26 cellular contexts compared by ENCODE assay signal in the genomic region with DNA sequence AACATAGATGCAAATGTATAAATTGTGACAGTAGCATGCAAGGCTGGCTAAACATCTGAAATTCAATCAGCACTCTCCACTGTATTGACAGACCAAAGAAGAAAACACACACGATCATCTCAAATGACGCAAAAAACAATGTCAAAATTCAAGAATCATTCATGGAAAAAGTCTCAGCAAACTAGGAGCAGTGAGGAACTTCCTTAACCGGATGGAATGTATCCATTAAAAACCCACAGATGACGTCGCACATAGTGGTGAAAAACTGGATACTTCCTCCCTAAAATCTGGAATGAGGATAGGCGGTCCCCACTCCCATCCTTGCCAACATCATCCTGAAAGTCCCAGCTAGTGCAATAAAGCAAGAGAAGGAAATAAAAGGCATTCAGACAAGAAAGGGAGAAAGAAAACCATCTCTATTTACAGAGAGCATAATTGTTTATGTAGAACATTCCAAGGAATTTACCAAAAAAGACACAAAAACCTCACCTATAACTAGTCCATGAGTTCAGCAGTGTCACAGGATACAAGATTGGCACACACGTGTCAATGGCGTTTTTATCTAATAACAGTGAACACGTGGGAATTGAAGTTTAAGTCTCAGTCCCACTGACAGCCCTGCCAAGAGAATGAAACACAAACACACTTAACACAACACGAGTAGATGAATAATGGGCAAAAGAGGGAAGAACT.
"Had no signal": no experiment of that assay in that cellular context is flagged by ENCODE, and none has a peak within 500 bp of the region (broad histone marks: within the 10 kb centered on the region; RNA-seq: fewer than 3 reads in every experiment).

No MANE protein-coding gene starts in this region.

- H2AFZ ChIP-seq: parathyroid adenoma had no signal

- H3K27ac ChIP-seq: ovary, parathyroid adenoma, psoas muscle, right lobe of liver, sigmoid colon, stomach, tibial artery, transverse colon, upper lobe of right lung, uterus had no signal

- H3K79me2 ChIP-seq: parathyroid adenoma had no signal

- FAIRE-seq: small intestine had no signal

- H3K9ac ChIP-seq: parathyroid adenoma had no signal

- H3K27ac Mint-ChIP-seq: naive thymus-derived CD8-positive, alpha-beta T cell; natural killer cell treated with Interleukin-12 subunit alpha and Interleukin-12 subunit beta and Interleukin-15 and Interleukin-18, amount 100 ng/mL, for 72 hours; nephron progenitor cell; progenitor cell of endocrine pancreas; stimulated activated effector memory CD8-positive, alpha-beta T cell treated with anti-CD3 and anti-CD28 coated beads, Interleukin-12 subunit alpha, Interleukin-12 subunit beta, amount 100 ng/mL, for 72 hours; stimulated activated naive B cell treated with anti-CD40 and anti-IgM and Interleukin-4, amounts not matched to agents 10 μg/mL and 1 μg/mL and 100 μg/mL, for 72 hours; stimulated activated naive CD8-positive, alpha-beta T cell treated with anti-CD3 and anti-CD28 coated beads, Interleukin-15, Interleukin-2, amounts not matched to agents 100 ng/mL and 50 ng/mL, for 24 hours; type B pancreatic cell had no signal

- H3K4me3 ChIP-seq: ovary, psoas muscle, right lobe of liver, sigmoid colon, stomach, tibial artery, transverse colon, upper lobe of right lung, uterus had no signal

- DNase-seq: nephron progenitor cell; occipital lobe; ovary; psoas muscle; right cardiac atrium; small intestine; stimulated activated CD4-positive, alpha-beta T cell treated with anti-CD3 and anti-CD28 coated beads, Interleukin-15, amount 100 ng/mL, for 24 hours; stimulated activated CD4-positive, alpha-beta T cell treated with anti-CD3 and anti-CD28 coated beads, Interleukin-2, amount 100 ng/mL, for 48 hours; stimulated activated CD4-positive, alpha-beta T cell treated with anti-CD3 and anti-CD28 coated beads, Interleukin-4, amount 100 ng/mL, for 24 hours; stimulated activated naive B cell treated with anti-CD40 and anti-IgM and Interleukin-4, amounts not matched to agents 10 μg/mL and 1 μg/mL and 100 μg/mL, for 72 hours; stimulated activated naive CD4-positive, alpha-beta T cell treated with Interleukin-2 at 50 U/mL for 16 hours; transverse colon; upper lobe of right lung; uterus had no signal

- H3K36me3 Mint-ChIP-seq: naive thymus-derived CD8-positive, alpha-beta T cell; natural killer cell treated with Interleukin-12 subunit alpha and Interleukin-12 subunit beta and Interleukin-15 and Interleukin-18, amount 100 ng/mL, for 72 hours; stimulated activated effector memory CD8-positive, alpha-beta T cell treated with anti-CD3 and anti-CD28 coated beads, Interleukin-12 subunit alpha, Interleukin-12 subunit beta, amount 100 ng/mL, for 72 hours; stimulated activated naive B cell treated with anti-CD40 and anti-IgM and Interleukin-4, amounts not matched to agents 10 μg/mL and 1 μg/mL and 100 μg/mL, for 72 hours; type B pancreatic cell had no signal

- H3K36me3 ChIP-seq: ovary, right lobe of liver, sigmoid colon, stomach, tibial artery, transverse colon, upper lobe of right lung, uterus had no signal

- H3K4me1 ChIP-seq: parathyroid adenoma, psoas muscle, right lobe of liver, sigmoid colon, stomach, tibial artery, transverse colon, upper lobe of right lung, uterus had no signal

- H3K4me1 Mint-ChIP-seq: nephron progenitor cell had no signal

- H3K9me3 ChIP-seq: ovary, psoas muscle, right lobe of liver, sigmoid colon, stomach, tibial artery, transverse colon, upper lobe of right lung, uterus had no signal

- H3K4me3 Mint-ChIP-seq: natural killer cell treated with Interleukin-12 subunit alpha and Interleukin-12 subunit beta and Interleukin-15 and Interleukin-18, amount 100 ng/mL, for 72 hours; nephron progenitor cell; neural crest cell; stimulated activated effector memory CD8-positive, alpha-beta T cell treated with anti-CD3 and anti-CD28 coated beads, Interleukin-12 subunit alpha, Interleukin-12 subunit beta, amount 100 ng/mL, for 72 hours; stimulated activated naive B cell treated with anti-CD40 and anti-IgM and Interleukin-4, amounts not matched to agents 10 μg/mL and 1 μg/mL and 100 μg/mL, for 72 hours; stimulated activated naive CD8-positive, alpha-beta T cell treated with anti-CD3 and anti-CD28 coated beads, Interleukin-15, Interleukin-2, amounts not matched to agents 100 ng/mL and 50 ng/mL, for 24 hours; type B pancreatic cell had no signal

- ATAC-seq: natural killer cell treated with Interleukin-12 subunit alpha and Interleukin-12 subunit beta and Interleukin-15 and Interleukin-18, amount 100 ng/mL, for 72 hours; psoas muscle; right cardiac atrium; right lobe of liver; stimulated activated effector memory CD8-positive, alpha-beta T cell treated with anti-CD3 and anti-CD28 coated beads, Interleukin-12 subunit alpha, Interleukin-12 subunit beta, amount 100 ng/mL, for 72 hours; stimulated activated naive B cell treated with anti-CD40 and anti-IgM and Interleukin-4, amounts not matched to agents 10 μg/mL and 1 μg/mL and 100 μg/mL, for 72 hours; upper lobe of right lung had no signal

- H3K27me3 ChIP-seq: ovary, right lobe of liver, uterus had no signal

- H3K9me3 Mint-ChIP-seq: naive thymus-derived CD8-positive, alpha-beta T cell; natural killer cell treated with Interleukin-12 subunit alpha and Interleukin-12 subunit beta and Interleukin-15 and Interleukin-18, amount 100 ng/mL, for 72 hours; neural crest cell; stimulated activated effector memory CD8-positive, alpha-beta T cell treated with anti-CD3 and anti-CD28 coated beads, Interleukin-12 subunit alpha, Interleukin-12 subunit beta, amount 100 ng/mL, for 72 hours; stimulated activated naive B cell treated with anti-CD40 and anti-IgM and Interleukin-4, amounts not matched to agents 10 μg/mL and 1 μg/mL and 100 μg/mL, for 72 hours; stimulated activated naive CD8-positive, alpha-beta T cell treated with anti-CD3 and anti-CD28 coated beads, Interleukin-15, Interleukin-2, amounts not matched to agents 100 ng/mL and 50 ng/mL, for 24 hours; type B pancreatic cell had no signal
